Comparison of ENCODE assay signal across 8 cellular contexts in genomic region chr11:86182976-86183584, GRCh38.
A peak's percentile ranks its signal among the peaks of the same experiment; 100 is the strongest.
DNase-seq lines count a peak whose midpoint lies in the region; ATAC-seq and TF ChIP-seq lines count a peak whose summit lies in the region.

No MANE protein-coding gene starts in this region.

- no peaks in the 10 kb centered on the region for H3K9me3 ChIP-seq in SU-DHL-6 (ENCODE audit: insufficient read depth, low read length)
- no peaks in the 10 kb centered on the region for H3K9me3 ChIP-seq in effector memory CD4-positive, alpha-beta T cell (ENCODE audit: control insufficient read depth, low read length)

- H3K4me1 Mint-ChIP-seq in osteocyte (ENCODE audit: unreplicated experiment) = peaks cover 11% of the 10 kb centered on the region

- H3K4me1 ChIP-seq in effector memory CD4-positive, alpha-beta T cell (ENCODE audit: control insufficient read depth, insufficient read depth, low read length, poor library complexity, severe bottlenecking) = no peaks in the 10 kb centered on the region

- no peaks in the 10 kb centered on the region for H3K36me3 ChIP-seq in SU-DHL-6 (ENCODE audit: low read length)
- no peaks in the 10 kb centered on the region for H3K36me3 ChIP-seq in effector memory CD4-positive, alpha-beta T cell (ENCODE audit: control insufficient read depth, insufficient read depth, low read length)

- no peaks in the 10 kb centered on the region for H3K27me3 ChIP-seq in SU-DHL-6 (ENCODE audit: low read length)
- H3K27me3 ChIP-seq in effector memory CD4-positive, alpha-beta T cell (replicated peaks; ENCODE audit: control insufficient read depth, insufficient read depth, low read length, poor library complexity, severe bottlenecking) = no peaks in the 10 kb centered on the region

- H3K27ac Mint-ChIP-seq in osteocyte (ENCODE audit: unreplicated experiment) = no peak overlapping the region

- H3K4me3 Mint-ChIP-seq in osteocyte (ENCODE audit: unreplicated experiment) = no peak overlapping the region

- H3K9ac ChIP-seq in SU-DHL-6 (ENCODE audit: low read length) = no peak overlapping the region

- H3K79me2 ChIP-seq in SU-DHL-6 (ENCODE audit: insufficient read depth, low read length) = no peaks in the 10 kb centered on the region

- ATAC-seq in GM19035 (IDR thresholded peaks at IDR 0.05; ENCODE audit: unreplicated experiment) = peak; percentile 81
- peak; percentile 80 for ATAC-seq in HG02981 (IDR thresholded peaks at IDR 0.05; ENCODE audit: unreplicated experiment)

- peak overlapping the region; percentile 29 for H3K4me2 ChIP-seq in SU-DHL-6 (ENCODE audit: low read depth, low read length, poor library complexity, severe bottlenecking)

- peaks cover 3% of the 10 kb centered on the region; the same call in 1 of the 2 replicates for H3F3A ChIP-seq in SU-DHL-6 (ENCODE audit: insufficient read depth)

- H3K27ac ChIP-seq in SU-DHL-6 (ENCODE audit: low read depth, low read length) = 0 out of 2 replicates have a peak overlapping the region, but pooled peaks have one; percentile 15
- H3K27ac ChIP-seq in effector memory CD4-positive, alpha-beta T cell (ENCODE audit: insufficient read depth, low read length, poor library complexity, severe bottlenecking) = no peak overlapping the region

- peak; percentile 16 to 20 (median 20) for DNase-seq in effector memory CD4-positive, alpha-beta T cell
- peak; percentile 56 for DNase-seq in stimulated activated CD8-positive, alpha-beta memory T cell treated with anti-CD3 and anti-CD28 coated beads, Interleukin-7, amount 100 ng/mL, for 24 hours (ENCODE audit: low read depth)
- DNase-seq in osteocyte (ENCODE audit: extremely low spot score, unreplicated experiment) (no peak), NCI-H774 (lab: John Stamatoyannopoulos, UW) (no peak), middle frontal gyrus (ENCODE audit: extremely low spot score, low spot score) (no peak)

- H3K9me2 ChIP-seq in SU-DHL-6 (replicated peaks; ENCODE audit: insufficient read depth, low read length) = no peaks in the 10 kb centered on the region

- H3K36me3 Mint-ChIP-seq in osteocyte (ENCODE audit: unreplicated experiment) = no peaks in the 10 kb centered on the region

- TF ChIP-seq CTCF in SU-DHL-6 (IDR thresholded peaks at IDR 0.05; ENCODE audit: insufficient read depth, low read length, poor library complexity, severe bottlenecking) = no peak
- TF ChIP-seq CTCF in osteocyte (IDR thresholded peaks at IDR 0.05) = no peak

- H3K27me3 Mint-ChIP-seq in osteocyte (ENCODE audit: unreplicated experiment) = no peaks in the 10 kb centered on the region

- peak overlapping the region; percentile 50 for H2AFZ ChIP-seq in SU-DHL-6 (ENCODE audit: low read depth, low read length, severe bottlenecking)

- H3K4me3 ChIP-seq in SU-DHL-6 (ENCODE audit: insufficient read depth, low read length, poor library complexity, severe bottlenecking) = no peak overlapping the region
- H3K4me3 ChIP-seq in effector memory CD4-positive, alpha-beta T cell (ENCODE audit: insufficient read depth, low read depth, low read length, poor library complexity, severe bottlenecking) = no peak overlapping the region

- H4K20me1 ChIP-seq in SU-DHL-6 (ENCODE audit: low read depth, low read length) = no peaks in the 10 kb centered on the region

- H3K9me3 Mint-ChIP-seq in osteocyte (ENCODE audit: unreplicated experiment) = no peaks in the 10 kb centered on the region

Comparison
In these comparisons a context has a peak if more than half of its experiments do, and no peak if none do; other contexts are left out.
1. DNase-seq: peak in effector memory CD4-positive, alpha-beta T cell (3 of 3) and stimulated activated CD8-positive, alpha-beta memory T cell treated with anti-CD3 and anti-CD28 coated beads, Interleukin-7, amount 100 ng/mL, for 24 hours (single experiment); none in osteocyte (single experiment), NCI-H774 (single experiment) and middle frontal gyrus (single experiment).